8 cellular contexts compared by ENCODE assay signal in the genomic region with DNA sequence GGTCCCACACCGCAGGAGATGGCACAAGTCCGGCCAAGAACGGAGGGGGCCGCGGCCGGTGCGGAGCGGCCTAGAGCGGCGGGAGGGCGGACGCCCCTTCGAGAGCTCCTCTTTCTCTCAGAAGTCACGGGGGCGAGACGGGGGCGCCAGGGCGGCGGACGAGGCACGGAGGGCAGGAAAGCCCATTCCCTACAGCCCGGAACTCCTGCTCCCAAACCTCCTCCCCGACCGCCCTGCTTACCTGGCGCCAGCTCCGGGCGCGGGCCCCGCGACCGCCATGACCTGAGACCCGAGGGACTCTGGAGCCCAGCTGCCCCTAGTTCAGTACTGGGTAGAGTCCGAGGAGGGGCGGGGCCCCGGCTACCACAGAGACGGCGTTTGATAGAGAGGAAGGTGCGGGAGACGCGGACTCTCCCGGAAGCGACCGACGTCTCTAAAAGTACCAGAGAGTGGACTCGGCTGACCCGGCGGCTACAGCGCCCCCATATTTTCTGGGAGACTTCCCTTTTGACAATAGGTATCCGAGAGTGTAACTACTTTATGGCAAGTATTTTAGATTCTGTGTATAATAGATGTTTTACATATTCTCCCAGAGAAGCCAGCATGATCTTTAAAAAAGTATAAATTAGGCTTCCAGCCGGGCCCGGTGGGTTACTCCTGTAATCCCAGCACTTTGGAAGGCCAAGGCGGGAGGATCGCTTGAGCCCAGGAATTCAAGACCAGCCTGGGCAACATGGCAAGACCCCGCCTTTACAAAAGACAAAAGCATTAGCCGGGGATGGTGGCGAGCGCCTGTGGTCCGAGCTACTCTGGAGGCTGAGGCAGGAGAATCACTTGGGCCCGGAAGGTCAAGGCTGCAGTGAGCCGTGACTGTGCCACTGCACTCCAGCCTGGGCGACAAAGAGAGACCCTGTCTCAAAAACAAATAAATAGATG. TPM values are rescaled to one million over a fixed set of nuclear protein-coding genes. Genes with fewer than 3 reads are reported as not detected.
DNase-seq lines count a peak whose midpoint lies in the region; ATAC-seq and TF ChIP-seq lines count a peak whose summit lies in the region.

A gene (minus strand): TSS at position 301 of the 936 bp plus-strand sequence. CDS start 22 bp downstream, at position 279.

- no peaks in the 10 kb centered on the region for H3K9me3 Mint-ChIP-seq in nephron progenitor cell
- H3K9me3 Mint-ChIP-seq in stimulated activated naive CD8-positive, alpha-beta T cell treated with anti-CD3 and anti-CD28 coated beads, Interleukin-15, amount 100 ng/mL, for 72 hours: no peaks in the 10 kb centered on the region

- H3K4me3 ChIP-seq in LNCaP clone FGC (ENCODE audit: low read depth, low read length) (peak within 1 kb of the TSS; percentile 91), fibroblast of pulmonary artery (replicated peaks; ENCODE audit: low read depth, low read length) (peak within 1 kb of the TSS; percentile 76)

- H3K27me3 Mint-ChIP-seq in nephron progenitor cell (ENCODE audit: low read depth, poor library complexity): peaks cover 3% of the 10 kb centered on the region
- H3K27me3 Mint-ChIP-seq in stimulated activated naive CD8-positive, alpha-beta T cell treated with anti-CD3 and anti-CD28 coated beads, Interleukin-15, amount 100 ng/mL, for 72 hours: no peaks in the 10 kb centered on the region

- TF ChIP-seq CTCF in LNCaP clone FGC (IDR thresholded peaks at IDR 0.05; ENCODE audit: control insufficient read depth, extremely low read depth, insufficient read depth) (peak; percentile 60), fibroblast of pulmonary artery (IDR thresholded peaks at IDR 0.05; ENCODE audit: low read length, missing control alignments) (peak; percentile 30), nephron progenitor cell (IDR thresholded peaks at IDR 0.05) (peak; percentile 28)

- H3K36me3 ChIP-seq in ES-I3 (ENCODE audit: insufficient read depth, low read length): peaks cover 5% of the 10 kb centered on the region; the same call in 1 of the 2 replicates

- peak; percentile 99 for ATAC-seq in stimulated activated naive CD8-positive, alpha-beta T cell treated with anti-CD3 and anti-CD28 coated beads, Interleukin-15, amount 100 ng/mL, for 72 hours

- peaks cover 13% of the 10 kb centered on the region for H3K4me1 ChIP-seq in ES-I3 (ENCODE audit: insufficient read depth, low read length)

- peaks cover 32% of the 10 kb centered on the region for H3K4me1 Mint-ChIP-seq in nephron progenitor cell
- peaks cover 42% of the 10 kb centered on the region for H3K4me1 Mint-ChIP-seq in stimulated activated naive CD8-positive, alpha-beta T cell treated with anti-CD3 and anti-CD28 coated beads, Interleukin-15, amount 100 ng/mL, for 72 hours

- H3K9me3 ChIP-seq in ES-I3 (ENCODE audit: control insufficient read depth, insufficient read depth, low read length): no peaks in the 10 kb centered on the region

- DNase-seq in H4 (ENCODE audit: low spot score): peak; percentile 85
- peak; percentile 63 for DNase-seq in LNCaP clone FGC (ENCODE audit: low read depth)
- peak; percentile 80 for DNase-seq in activated T-helper 9 cell treated with anti-CD3 and anti-CD28 coated beads, Interleukin-2, amount 50 U/mL, for 16 hours (ENCODE audit: low read depth)
- DNase-seq in fibroblast of pulmonary artery (ENCODE audit: low read depth): peak; percentile 93
- DNase-seq in nephron progenitor cell: peak; percentile 93
- DNase-seq in stimulated activated naive CD8-positive, alpha-beta T cell treated with anti-CD3 and anti-CD28 coated beads, Interleukin-15, amount 100 ng/mL, for 72 hours: peak; percentile 90 to 91

- peak within 1 kb of the TSS; percentile 92 for H3K9ac ChIP-seq in ES-I3 (ENCODE audit: low read depth, low read length)

- peaks cover 19% of the 10 kb centered on the region for H3K36me3 Mint-ChIP-seq in nephron progenitor cell (ENCODE audit: low read depth)

- peak within 1 kb of the TSS; percentile 96 for H3K27ac Mint-ChIP-seq in nephron progenitor cell
- H3K27ac Mint-ChIP-seq in stimulated activated naive CD8-positive, alpha-beta T cell treated with anti-CD3 and anti-CD28 coated beads, Interleukin-15, amount 100 ng/mL, for 72 hours: peak within 1 kb of the TSS; percentile 93 to 96

- H3K4me3 Mint-ChIP-seq in nephron progenitor cell: peak within 1 kb of the TSS; percentile 99
- H3K4me3 Mint-ChIP-seq in stimulated activated naive CD8-positive, alpha-beta T cell treated with anti-CD3 and anti-CD28 coated beads, Interleukin-15, amount 100 ng/mL, for 72 hours: peak within 1 kb of the TSS; percentile 91 to 99

- peak; percentile 85 for TF ChIP-seq POLR2A in Raji (IDR thresholded peaks at IDR 0.05; ENCODE audit: insufficient read depth, low read depth, low read length)

RNA-seq across cellular contexts. Expression of the gene that starts here (rescaled TPM):
- 15.3 and 18.5 TPM in 2 replicates for total RNA-seq in H4 (2014; rRNA removed; shearing (Covaris generic))

Comparison
In these comparisons a context has a peak if more than half of its experiments do, and no peak if none do; other contexts are left out.
1. Peak in every context shown above with its lines: DNase-seq, ATAC-seq and H3K4me3 ChIP-seq.